In genomic region chr4:26473893-26474292, GRCh38 we compare ENCODE assay signal across 22 cellular contexts. TPM values are rescaled to one million over a fixed set of nuclear protein-coding genes. Genes with fewer than 3 reads are reported as not detected.
"Had no signal": no experiment of that assay in that cellular context is flagged by ENCODE, and none has a peak within 500 bp of the region (broad histone marks: within the 10 kb centered on the region; RNA-seq: fewer than 3 reads in every experiment).

No MANE protein-coding gene starts in this region.

- H3K4me3 Mint-ChIP-seq: naive thymus-derived CD4-positive, alpha-beta T cell had no signal

- H3K27ac ChIP-seq: epithelial cell of prostate, esophagus muscularis mucosa, gastrocnemius medialis, heart right ventricle, neutrophil, right atrium auricular region, uterus had no signal

- ATAC-seq: gastrocnemius medialis; heart right ventricle; left lobe of liver; naive thymus-derived CD4-positive, alpha-beta T cell had no signal

- H3K4me1 ChIP-seq: esophagus muscularis mucosa, gastrocnemius medialis, heart right ventricle, right atrium auricular region, uterus had no signal

- H3K36me3 ChIP-seq: esophagus muscularis mucosa, gastrocnemius medialis, heart right ventricle, neutrophil, right atrium auricular region, uterus had no signal

- H3K4me1 Mint-ChIP-seq: naive thymus-derived CD4-positive, alpha-beta T cell had no signal

- H3K27me3 ChIP-seq: gastrocnemius medialis, heart right ventricle, neutrophil, right atrium auricular region, uterus had no signal

- H3K9me3 Mint-ChIP-seq: naive thymus-derived CD4-positive, alpha-beta T cell had no signal

- H3K4me3 ChIP-seq: esophagus muscularis mucosa, gastrocnemius medialis, heart right ventricle, right atrium auricular region, uterus had no signal

- H3K27ac Mint-ChIP-seq: naive thymus-derived CD4-positive, alpha-beta T cell had no signal

- H3K9me3 ChIP-seq: esophagus muscularis mucosa, gastrocnemius medialis, neutrophil, uterus had no signal

- H3K36me3 Mint-ChIP-seq: naive thymus-derived CD4-positive, alpha-beta T cell had no signal

- DNase-seq: effector memory CD4-positive, alpha-beta T cell; gastrocnemius medialis; heart right ventricle; hypothalamus; islet precursor cell; mammary epithelial cell; naive thymus-derived CD4-positive, alpha-beta T cell; posterior cingulate gyrus; small intestine; stimulated activated CD4-positive, alpha-beta T cell treated with anti-CD3 and anti-CD28 coated beads, Interleukin-12 subunit alpha, Interleukin-12 subunit beta, amount 100 ng/mL, for 4 hours; stimulated activated naive CD4-positive, alpha-beta T cell treated with Interleukin-2 at 50 U/mL for 16 hours; uterus had no signal

RNA-seq across cellular contexts. Expression of gene CCKAR, which starts 16.4 kb away (rescaled TPM):
- total RNA-seq: gastrocnemius medialis; heart right ventricle; left lobe of liver; lower leg skin; mammary epithelial cell; mesenteric fat pad; mononuclear cell; naive thymus-derived CD4-positive, alpha-beta T cell; osteocyte; pulmonary artery endothelial cell; right atrium auricular region; uterus had no signal
